In genomic region chr7:77826300-77826699, GRCh38 we compare ENCODE assay signal across 1 cellular context.
TF ChIP-seq lines count a peak whose summit lies in the region.

No MANE protein-coding gene starts in this region.

TF ChIP-seq in liver, 16 proteins besides CTCF, POLR2A, EP300 and RAD21 (continued from another document):
- TF ChIP-seq REST (IDR thresholded peaks at IDR 0.05): peak; percentile 25
